ENCODE assay signal across 8 cellular contexts in genomic region chr5:181242031-181242451, GRCh38. TPM values are rescaled to one million over a fixed set of nuclear protein-coding genes. Genes with fewer than 3 reads are reported as not detected.
DNase-seq lines count a peak whose midpoint lies in the region; ATAC-seq and TF ChIP-seq lines count a peak whose summit lies in the region.

No MANE protein-coding gene starts in this region.

- H3K4me3 ChIP-seq in GM23248 (peak overlapping the region; percentile 87), fibroblast of villous mesenchyme (ENCODE audit: low read depth, low read length) (peak overlapping the region; percentile 97), sigmoid colon (peak overlapping the region in 3 of 4 donors; percentile 72 to 79 (median 76))

- peak overlapping the region; percentile 96 for H3K4me2 ChIP-seq in GM23248 (ENCODE audit: unreplicated experiment)

- H3K27me3 ChIP-seq in GM23248 (replicated peaks; ENCODE audit: insufficient read depth) (no peaks in the 10 kb centered on the region), sigmoid colon (no peaks in the 10 kb centered on the region)

- ATAC-seq in GM18873 (IDR thresholded peaks at IDR 0.05; ENCODE audit: low FRiP score, unreplicated experiment) = no peak

- H3K79me2 ChIP-seq in GM23248 (ENCODE audit: insufficient read depth) = peaks cover 88% of the 10 kb centered on the region

- no peak for TF ChIP-seq EP300 in sigmoid colon (IDR thresholded peaks at IDR 0.05)

- peak overlapping the region; percentile 98 for H3K9ac ChIP-seq in GM23248

- in situ Hi-C loops in GM23248 (cut with MboI) = no loop called here

- peaks cover 13% of the 10 kb centered on the region for H4K20me1 ChIP-seq in GM23248 (ENCODE audit: insufficient read depth)

- H3K9me3 ChIP-seq in GM23248 (ENCODE audit: low read depth) (no peaks in the 10 kb centered on the region), sigmoid colon (no peaks in the 10 kb centered on the region)

- intact Hi-C loops in sigmoid colon (cut with DNase I) = no loop called here

- H3K9me2 ChIP-seq in GM23248 (ENCODE audit: insufficient read depth) = no peaks in the 10 kb centered on the region

- H3K4me1 ChIP-seq in GM23248 (ENCODE audit: insufficient read depth) (peaks cover 37% of the 10 kb centered on the region), sigmoid colon (peaks cover 0 to 46% (median 36%) of the 10 kb centered on the region in 4 donors)

- peaks cover 46% of the 10 kb centered on the region for H3K36me3 ChIP-seq in GM23248 (ENCODE audit: low read depth)
- peaks cover 48 to 52% (median 50%) of the 10 kb centered on the region in 4 donors for H3K36me3 ChIP-seq in sigmoid colon

- DNase-seq in GM23248 = peak; percentile 60
- no peak for DNase-seq in fibroblast of villous mesenchyme (ENCODE audit: low read depth)
- peak; percentile 60 for DNase-seq in sigmoid colon
- DNase-seq in epidermal melanocyte (ENCODE audit: insufficient read length, low spot score) = no peak
- DNase-seq in NCI-H345 (lab: John Stamatoyannopoulos, UW) = no peak
- no peak for DNase-seq in DMS79 (lab: John Stamatoyannopoulos, UW)

- TF ChIP-seq POLR2A in sigmoid colon (IDR thresholded peaks at IDR 0.05) = no peak

- peaks cover 65% of the 10 kb centered on the region for H3F3A ChIP-seq in GM23248 (ENCODE audit: insufficient read depth)

- no peak overlapping the region for H2AFZ ChIP-seq in GM23248

- WGBS in GM23248 (ENCODE audit: low coverage in 1 of 2, low lambda C conversion rate in 2 of 2, missing lambda C conversion rate in 2 of 2), 2 experiments = 36% methylated on average over 6 of the region's 6 CpGs
- WGBS in sigmoid colon, 2 donors = 23 to 52% methylated on average over 6 of the region's 6 CpGs

- TF ChIP-seq CTCF in VCaP (conservative IDR thresholded peaks at IDR 0.05) = no peak
- TF ChIP-seq CTCF in fibroblast of villous mesenchyme (IDR thresholded peaks at IDR 0.05; ENCODE audit: insufficient read depth, low read depth, low read length) = no peak
- no peak for TF ChIP-seq CTCF in sigmoid colon (IDR thresholded peaks at IDR 0.05)

- H3K27ac ChIP-seq in GM23248 (peak overlapping the region; percentile 97), VCaP (peak overlapping the region; percentile 98), sigmoid colon (peak overlapping the region; percentile 95 to 99 (median 96))

RNA-seq across cellular contexts. Expression of gene RACK1, which starts 1.7 kb away (rescaled TPM):
- 2,598 and 3,224 TPM in 2 replicates for total RNA-seq in GM23248 (2014; rRNA removed; shearing (Covaris generic))
- polyA plus RNA-seq in GM23248 (2016; fragmentation: Nextera tagmentation; extraction: Ambion mirVana) (837 and 864 TPM in 2 replicates), sigmoid colon (1,000 to 10,000 TPM; 1,821 to 2,943 (median 2,181) TPM)
- total RNA-seq in fibroblast of villous mesenchyme (3,386 and 3,800 TPM in 2 replicates), sigmoid colon (1,000 to 10,000 TPM; 2,029 to 2,209 (median 2,163) TPM)

RNA-seq across cellular contexts. Expression of gene TRIM52, which starts 18.9 kb away (rescaled TPM):
- total RNA-seq in GM23248 (2014; rRNA removed; shearing (Covaris generic)) = 6.6 and 7.8 TPM in 2 replicates
- polyA plus RNA-seq in GM23248 (2016; fragmentation: Nextera tagmentation; extraction: Ambion mirVana) = 4.1 and 5.3 TPM in 2 replicates
- total RNA-seq in fibroblast of villous mesenchyme = 5.2 and 7.8 TPM in 2 replicates
- 10 to 100 TPM in 3 of 4 donors, 1 to 10 TPM in 1; 7.1 to 26.9 (median 16.0) TPM for total RNA-seq in sigmoid colon
- polyA plus RNA-seq in sigmoid colon = 1 to 10 TPM; 4.2 to 9.6 (median 5.8) TPM

RNA-seq across cellular contexts. Expression of gene TRIM41, which starts 19.0 kb away (rescaled TPM):
- total RNA-seq in GM23248 (2014; rRNA removed; shearing (Covaris generic)) = 17.5 and 18.6 TPM in 2 replicates
- 3.8 and 4.3 TPM in 2 replicates for polyA plus RNA-seq in GM23248 (2016; fragmentation: Nextera tagmentation; extraction: Ambion mirVana)
- 9.9 and 12.2 TPM in 2 replicates for total RNA-seq in fibroblast of villous mesenchyme
- 10 to 100 TPM in 2 of 4 donors, 1 to 10 TPM in 2; 8.2 to 15.3 (median 11.8) TPM for total RNA-seq in sigmoid colon
- 10 to 100 TPM; 13.2 to 25.3 (median 19.0) TPM for polyA plus RNA-seq in sigmoid colon

RNA-seq across cellular contexts. Expression of gene TRIM7, which starts 37.0 kb away (rescaled TPM):
- 1.4 and 6.8 TPM in 2 replicates for total RNA-seq in GM23248 (2014; rRNA removed; shearing (Covaris generic))
- polyA plus RNA-seq in GM23248 (2016; fragmentation: Nextera tagmentation; extraction: Ambion mirVana) (2.5 and 3.1 TPM in 2 replicates), sigmoid colon (1 to 10 TPM in 2 of 3 donors, under 1 TPM in 1; 0.60 to 5.3 (median 3.2) TPM)
- total RNA-seq in fibroblast of villous mesenchyme (2.2 and 2.3 TPM in 2 replicates), sigmoid colon (1 to 10 TPM in 3 of 4 donors, under 1 TPM in 1; 0.55 to 2.1 (median 1.1) TPM)

Comparison
In these comparisons a context has a peak if more than half of its experiments do, and no peak if none do; other contexts are left out.
1. DNase-seq: peak in GM23248 (single experiment) and sigmoid colon (single experiment); none in fibroblast of villous mesenchyme (single experiment), epidermal melanocyte (single experiment), NCI-H345 (single experiment) and DMS79 (single experiment).
2. Peak in every context shown above with its lines, with median percentiles within 50 percentile points of each other: H3K27ac ChIP-seq and H3K4me3 ChIP-seq.